ENCODE assay signal across 1 cellular context in the genomic region with DNA sequence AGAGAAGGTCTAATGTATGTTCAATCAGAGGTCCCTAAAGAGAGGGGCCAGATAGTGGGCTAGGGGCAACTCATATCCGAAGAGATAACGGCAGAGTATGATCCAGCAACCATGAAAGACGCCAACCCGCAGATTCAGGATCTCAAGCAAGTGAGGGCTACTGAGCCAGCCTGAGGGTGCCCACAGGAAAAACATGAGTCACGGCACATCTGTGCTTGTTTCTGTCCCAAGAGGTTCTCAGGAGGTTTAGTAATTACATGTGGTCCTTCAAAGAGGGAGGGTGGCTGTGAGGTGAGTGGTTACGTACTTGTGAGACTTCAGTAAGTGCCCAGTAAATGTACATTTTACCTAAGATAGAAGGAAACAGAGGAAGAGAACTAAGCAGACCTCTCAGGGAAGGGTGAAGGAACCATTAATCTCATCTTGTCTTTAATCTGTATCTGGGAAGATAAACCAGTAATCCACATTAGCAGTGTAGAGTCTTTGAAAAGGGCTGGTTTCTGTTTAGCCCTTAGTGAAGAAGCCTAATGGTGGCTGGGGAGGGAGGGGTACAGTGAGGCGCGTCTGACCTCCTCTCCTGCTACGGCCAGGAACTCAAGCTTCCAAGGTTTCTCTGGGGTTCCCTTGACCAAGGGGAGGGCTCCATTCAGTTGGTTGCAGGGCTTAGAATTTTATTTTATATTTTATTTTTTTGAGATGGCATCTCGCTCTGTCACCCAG.
TF ChIP-seq lines count a peak whose summit lies in the region.

No MANE protein-coding gene starts in this region.

TF ChIP-seq in HepG2, 621 proteins besides CTCF, POLR2A, EP300 and RAD21:
- no peak for TF ChIP-seq ZNF883 (CRISPR knock-in tag; IDR thresholded peaks at IDR 0.05; ENCODE audit: not compliant biosample characterization)
- TF ChIP-seq, protein P1, sequence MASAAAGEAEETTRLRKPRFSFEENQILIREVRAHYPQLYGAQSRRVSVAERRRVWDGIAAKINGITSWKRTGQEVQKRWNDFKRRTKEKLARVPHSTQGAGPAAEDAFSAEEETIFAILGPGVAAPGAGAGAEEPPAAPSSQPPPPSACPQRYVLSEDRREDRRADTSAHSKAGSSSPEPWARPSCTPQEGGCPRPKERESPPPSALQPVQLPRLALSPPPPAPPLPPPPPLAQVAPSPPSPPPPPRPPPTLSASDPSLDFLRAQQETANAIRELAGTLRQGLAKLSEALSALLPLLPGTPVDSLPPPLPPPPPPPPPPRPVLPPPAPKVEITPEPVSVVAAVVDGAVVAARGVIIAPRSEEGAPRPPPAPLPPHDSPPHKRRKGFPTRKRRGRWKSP (CRISPR knock-in tag; IDR thresholded peaks at IDR 0.05) = no peak
- TF ChIP-seq ZNF557 (CRISPR knock-in tag; IDR thresholded peaks at IDR 0.05) = no peak
- TF ChIP-seq, protein P2, sequence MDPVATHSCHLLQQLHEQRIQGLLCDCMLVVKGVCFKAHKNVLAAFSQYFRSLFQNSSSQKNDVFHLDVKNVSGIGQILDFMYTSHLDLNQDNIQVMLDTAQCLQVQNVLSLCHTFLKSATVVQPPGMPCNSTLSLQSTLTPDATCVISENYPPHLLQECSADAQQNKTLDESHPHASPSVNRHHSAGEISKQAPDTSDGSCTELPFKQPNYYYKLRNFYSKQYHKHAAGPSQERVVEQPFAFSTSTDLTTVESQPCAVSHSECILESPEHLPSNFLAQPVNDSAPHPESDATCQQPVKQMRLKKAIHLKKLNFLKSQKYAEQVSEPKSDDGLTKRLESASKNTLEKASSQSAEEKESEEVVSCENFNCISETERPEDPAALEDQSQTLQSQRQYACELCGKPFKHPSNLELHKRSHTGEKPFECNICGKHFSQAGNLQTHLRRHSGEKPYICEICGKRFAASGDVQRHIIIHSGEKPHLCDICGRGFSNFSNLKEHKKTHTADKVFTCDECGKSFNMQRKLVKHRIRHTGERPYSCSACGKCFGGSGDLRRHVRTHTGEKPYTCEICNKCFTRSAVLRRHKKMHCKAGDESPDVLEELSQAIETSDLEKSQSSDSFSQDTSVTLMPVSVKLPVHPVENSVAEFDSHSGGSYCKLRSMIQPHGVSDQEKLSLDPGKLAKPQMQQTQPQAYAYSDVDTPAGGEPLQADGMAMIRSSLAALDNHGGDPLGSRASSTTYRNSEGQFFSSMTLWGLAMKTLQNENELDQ (CRISPR knock-in tag; IDR thresholded peaks at IDR 0.05; ENCODE audit: borderline replicate concordance) = no peak
- no peak for TF ChIP-seq ZNF614 (CRISPR knock-in tag; IDR thresholded peaks at IDR 0.05; ENCODE audit: borderline replicate concordance)
- no peak for TF ChIP-seq ZNF674 (CRISPR knock-in tag; IDR thresholded peaks at IDR 0.05; ENCODE audit: low read depth)
- TF ChIP-seq, protein P3, sequence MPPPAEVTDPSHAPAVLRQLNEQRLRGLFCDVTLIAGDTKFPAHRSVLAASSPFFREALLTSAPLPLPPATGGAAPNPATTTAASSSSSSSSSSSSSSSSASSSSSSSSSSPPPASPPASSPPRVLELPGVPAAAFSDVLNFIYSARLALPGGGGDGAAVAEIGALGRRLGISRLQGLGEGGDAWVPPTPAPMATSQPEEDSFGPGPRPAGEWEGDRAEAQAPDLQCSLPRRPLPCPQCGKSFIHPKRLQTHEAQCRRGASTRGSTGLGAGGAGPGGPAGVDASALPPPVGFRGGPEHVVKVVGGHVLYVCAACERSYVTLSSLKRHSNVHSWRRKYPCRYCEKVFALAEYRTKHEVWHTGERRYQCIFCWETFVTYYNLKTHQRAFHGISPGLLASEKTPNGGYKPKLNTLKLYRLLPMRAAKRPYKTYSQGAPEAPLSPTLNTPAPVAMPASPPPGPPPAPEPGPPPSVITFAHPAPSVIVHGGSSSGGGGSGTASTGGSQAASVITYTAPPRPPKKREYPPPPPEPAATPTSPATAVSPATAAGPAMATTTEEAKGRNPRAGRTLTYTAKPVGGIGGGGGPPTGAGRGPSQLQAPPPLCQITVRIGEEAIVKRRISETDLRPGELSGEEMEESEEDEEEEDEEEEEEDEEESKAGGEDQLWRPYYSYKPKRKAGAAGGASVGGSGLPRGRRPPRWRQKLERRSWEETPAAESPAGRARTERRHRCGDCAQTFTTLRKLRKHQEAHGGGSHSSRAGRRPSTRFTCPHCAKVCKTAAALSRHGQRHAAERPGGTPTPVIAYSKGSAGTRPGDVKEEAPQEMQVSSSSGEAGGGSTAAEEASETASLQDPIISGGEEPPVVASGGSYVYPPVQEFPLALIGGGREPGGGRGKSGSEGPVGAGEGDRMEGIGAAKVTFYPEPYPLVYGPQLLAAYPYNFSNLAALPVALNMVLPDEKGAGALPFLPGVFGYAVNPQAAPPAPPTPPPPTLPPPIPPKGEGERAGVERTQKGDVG (CRISPR knock-in tag; IDR thresholded peaks at IDR 0.05; ENCODE audit: borderline replicate concordance) = no peak
- TF ChIP-seq, protein P4, sequence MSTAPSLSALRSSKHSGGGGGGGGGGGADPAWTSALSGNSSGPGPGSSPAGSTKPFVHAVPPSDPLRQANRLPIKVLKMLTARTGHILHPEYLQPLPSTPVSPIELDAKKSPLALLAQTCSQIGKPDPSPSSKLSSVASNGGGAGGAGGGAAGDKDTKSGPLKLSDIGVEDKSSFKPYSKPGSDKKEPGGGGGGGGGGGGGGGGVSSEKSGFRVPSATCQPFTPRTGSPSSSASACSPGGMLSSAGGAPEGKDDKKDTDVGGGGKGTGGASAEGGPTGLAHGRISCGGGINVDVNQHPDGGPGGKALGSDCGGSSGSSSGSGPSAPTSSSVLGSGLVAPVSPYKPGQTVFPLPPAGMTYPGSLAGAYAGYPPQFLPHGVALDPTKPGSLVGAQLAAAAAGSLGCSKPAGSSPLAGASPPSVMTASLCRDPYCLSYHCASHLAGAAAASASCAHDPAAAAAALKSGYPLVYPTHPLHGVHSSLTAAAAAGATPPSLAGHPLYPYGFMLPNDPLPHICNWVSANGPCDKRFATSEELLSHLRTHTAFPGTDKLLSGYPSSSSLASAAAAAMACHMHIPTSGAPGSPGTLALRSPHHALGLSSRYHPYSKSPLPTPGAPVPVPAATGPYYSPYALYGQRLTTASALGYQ (CRISPR knock-in tag; IDR thresholded peaks at IDR 0.05) = no peak
- no peak for TF ChIP-seq MEF2D (CRISPR knock-in tag; IDR thresholded peaks at IDR 0.05)
- no peak for TF ChIP-seq ZNF180 (CRISPR knock-in tag; IDR thresholded peaks at IDR 0.05; ENCODE audit: borderline replicate concordance, low read depth)
- TF ChIP-seq, protein P5, sequence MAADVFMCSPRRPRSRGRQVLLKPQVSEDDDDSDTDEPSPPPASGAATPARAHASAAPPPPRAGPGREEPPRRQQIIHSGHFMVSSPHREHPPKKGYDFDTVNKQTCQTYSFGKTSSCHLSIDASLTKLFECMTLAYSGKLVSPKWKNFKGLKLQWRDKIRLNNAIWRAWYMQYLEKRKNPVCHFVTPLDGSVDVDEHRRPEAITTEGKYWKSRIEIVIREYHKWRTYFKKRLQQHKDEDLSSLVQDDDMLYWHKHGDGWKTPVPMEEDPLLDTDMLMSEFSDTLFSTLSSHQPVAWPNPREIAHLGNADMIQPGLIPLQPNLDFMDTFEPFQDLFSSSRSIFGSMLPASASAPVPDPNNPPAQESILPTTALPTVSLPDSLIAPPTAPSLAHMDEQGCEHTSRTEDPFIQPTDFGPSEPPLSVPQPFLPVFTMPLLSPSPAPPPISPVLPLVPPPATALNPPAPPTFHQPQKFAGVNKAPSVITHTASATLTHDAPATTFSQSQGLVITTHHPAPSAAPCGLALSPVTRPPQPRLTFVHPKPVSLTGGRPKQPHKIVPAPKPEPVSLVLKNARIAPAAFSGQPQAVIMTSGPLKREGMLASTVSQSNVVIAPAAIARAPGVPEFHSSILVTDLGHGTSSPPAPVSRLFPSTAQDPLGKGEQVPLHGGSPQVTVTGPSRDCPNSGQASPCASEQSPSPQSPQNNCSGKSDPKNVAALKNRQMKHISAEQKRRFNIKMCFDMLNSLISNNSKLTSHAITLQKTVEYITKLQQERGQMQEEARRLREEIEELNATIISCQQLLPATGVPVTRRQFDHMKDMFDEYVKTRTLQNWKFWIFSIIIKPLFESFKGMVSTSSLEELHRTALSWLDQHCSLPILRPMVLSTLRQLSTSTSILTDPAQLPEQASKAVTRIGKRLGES (CRISPR knock-in tag; IDR thresholded peaks at IDR 0.05; ENCODE audit: borderline replicate concordance) = no peak
- no peak for TF ChIP-seq RCOR2 (CRISPR knock-in tag; IDR thresholded peaks at IDR 0.05)
- TF ChIP-seq MIER2 (CRISPR knock-in tag; IDR thresholded peaks at IDR 0.05) = no peak
- TF ChIP-seq MEIS2 (CRISPR knock-in tag; IDR thresholded peaks at IDR 0.05) = no peak
